23 cellular contexts compared by ENCODE assay signal in genomic region chr1:64234714-64235113, GRCh38. TPM values are rescaled to one million over a fixed set of nuclear protein-coding genes. Genes with fewer than 3 reads are reported as not detected.
"Had no signal": no experiment of that assay in that cellular context is flagged by ENCODE, and none has a peak within 500 bp of the region (broad histone marks: within the 10 kb centered on the region; RNA-seq: fewer than 3 reads in every experiment).

No MANE protein-coding gene starts in this region.

- H3K27me3 ChIP-seq: brain microvascular endothelial cell, hepatocyte, pancreas, suprapubic skin, transverse colon, vagina had no signal

- H3K27ac ChIP-seq: brain microvascular endothelial cell, dorsolateral prefrontal cortex, epithelial cell of prostate, hepatocyte, pancreas, right lobe of liver, suprapubic skin, transverse colon, vagina had no signal

- H3K36me3 ChIP-seq: brain microvascular endothelial cell, pancreas, right lobe of liver, suprapubic skin, transverse colon, vagina had no signal

- H3K9me3 ChIP-seq: pancreas, right lobe of liver, suprapubic skin, transverse colon, vagina had no signal

- DNase-seq: activated CD4-positive, alpha-beta T cell treated with anti-CD3 and anti-CD28 coated beads, Interleukin-2, amount 50 U/mL, for 4 hours; activated effector memory CD4-positive, alpha-beta T cell treated with anti-CD3 and anti-CD28 coated beads, Interleukin-2, amount 50 U/mL, for 16 hours; activated naive CD4-positive, alpha-beta T cell treated with anti-CD3 and anti-CD28 coated beads, Interleukin-2, amount 50 U/mL, for 16 hours; activated T-cell treated with anti-CD3 and anti-CD28 coated beads, Interleukin-2, amount 50 U/mL, for 72 hours; aorta; brain microvascular endothelial cell; central memory CD4-positive, alpha-beta T cell; dorsolateral prefrontal cortex; left cardiac atrium; mesendoderm; naive thymus-derived CD8-positive, alpha-beta T cell; pancreas; right lobe of liver; stimulated activated CD4-positive, alpha-beta T cell treated with anti-CD3 and anti-CD28 coated beads, Interleukin-4, amount 100 ng/mL, for 1 hour; stimulated activated naive CD8-positive, alpha-beta T cell treated with anti-CD3 and anti-CD28 coated beads, Interleukin-15, amount 100 ng/mL, for 72 hours; transverse colon had no signal

- H3K4me1 ChIP-seq: pancreas, right lobe of liver, suprapubic skin, transverse colon, vagina had no signal

- H3K4me3 ChIP-seq: dorsolateral prefrontal cortex, hepatocyte, pancreas, right lobe of liver, suprapubic skin, transverse colon, vagina had no signal

- ATAC-seq: activated T-cell treated with anti-CD3 and anti-CD28 coated beads, Interleukin-2, amount 50 U/mL, for 72 hours; naive thymus-derived CD8-positive, alpha-beta T cell; pancreas; right lobe of liver; stimulated activated naive CD8-positive, alpha-beta T cell treated with anti-CD3 and anti-CD28 coated beads, Interleukin-15, amount 100 ng/mL, for 72 hours had no signal

RNA-seq across cellular contexts. Expression of gene UBE2U, which starts 31.3 kb away (rescaled TPM):
- total RNA-seq: activated CD8-positive, alpha-beta memory T cell treated with anti-CD3 and anti-CD28 coated beads for 36 hours; activated T-cell treated with anti-CD3 and anti-CD28 coated beads, Interleukin-2, amount 50 U/mL, for 72 hours; aorta; hepatocyte; left cardiac atrium; lower leg skin; naive thymus-derived CD8-positive, alpha-beta T cell; right lobe of liver; suprapubic skin; transverse colon; vagina had no signal
- polyA plus RNA-seq: aorta; hepatocyte; naive thymus-derived CD8-positive, alpha-beta T cell; small intestine had no signal
